In the genomic region with DNA sequence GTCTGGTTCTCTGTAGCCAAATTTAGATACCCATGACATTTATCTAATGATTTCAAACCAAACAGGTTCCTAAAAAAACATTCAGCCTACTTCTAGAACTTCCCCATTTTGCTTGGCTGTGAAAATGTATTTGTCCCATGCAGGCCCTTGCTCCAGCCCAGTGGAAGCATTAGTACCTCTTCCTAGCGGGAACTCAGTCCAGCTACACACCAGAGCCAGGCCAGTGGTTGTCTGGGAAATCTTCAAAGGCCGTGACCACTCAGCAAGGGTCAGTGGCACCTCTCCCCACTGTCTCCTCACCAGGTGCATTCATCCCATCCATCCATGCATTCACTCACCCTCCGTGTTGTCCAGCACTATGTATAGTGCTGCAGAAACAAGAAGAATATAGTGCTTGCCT, we compare ENCODE assay signal across 19 cellular contexts.
"Had no signal": no experiment of that assay in that cellular context is flagged by ENCODE, and none has a peak within 500 bp of the region (broad histone marks: within the 10 kb centered on the region; RNA-seq: fewer than 3 reads in every experiment).

No MANE protein-coding gene starts in this region.

- H3K27me3 ChIP-seq: brain microvascular endothelial cell, gastroesophageal sphincter, heart left ventricle, neural progenitor cell, right lobe of liver had no signal

- H3K27ac ChIP-seq: brain microvascular endothelial cell, heart left ventricle, neural progenitor cell, right lobe of liver had no signal

- H3K36me3 ChIP-seq: neural progenitor cell had no signal

- DNase-seq: activated CD4-positive, alpha-beta T cell treated with anti-CD3 and anti-CD28 coated beads, Interleukin-2, amount 50 U/mL, for 1 hour; activated CD4-positive, CD25-positive, alpha-beta regulatory T cell treated with anti-CD3 and anti-CD28 coated beads, Interleukin-2, amount 50 U/mL, for 72 hours; activated CD8-positive, alpha-beta memory T cell treated with anti-CD3 and anti-CD28 coated beads, Interleukin-2, amount 50 U/mL, for 4 hours; activated effector memory CD4-positive, alpha-beta T cell treated with Interleukin-2 at 50 U/mL for 16 hours; activated naive CD4-positive, alpha-beta T cell treated with anti-CD3 and anti-CD28 coated beads, Interleukin-2, amount 10 ng/mL, durations not matched to agents 7 days and 5 days; activated naive CD8-positive, alpha-beta T cell treated with anti-CD3 and anti-CD28 coated beads, Interleukin-2, amount 50 U/mL, for 24 hours; activated T-cell treated with anti-CD3 and anti-CD28 coated beads, Interleukin-2, amount 50 U/mL, for 4 hours; anterior cingulate cortex; brain microvascular endothelial cell; effector CD4-positive, alpha-beta T cell; heart left ventricle; mesenchymal stem cell; naive B cell; right lobe of liver; stimulated activated CD4-positive, alpha-beta T cell treated with anti-CD3 and anti-CD28 coated beads, Interleukin-4, amount 100 ng/mL, for 24 hours had no signal

- H3K9me3 ChIP-seq: gastroesophageal sphincter, heart left ventricle, mucosa of descending colon, right lobe of liver had no signal

- H3K4me3 ChIP-seq: gastroesophageal sphincter, heart left ventricle, mucosa of descending colon, neural progenitor cell, right lobe of liver, smooth muscle cell had no signal
